Comparison of ENCODE assay signal across 8 cellular contexts in the genomic region with DNA sequence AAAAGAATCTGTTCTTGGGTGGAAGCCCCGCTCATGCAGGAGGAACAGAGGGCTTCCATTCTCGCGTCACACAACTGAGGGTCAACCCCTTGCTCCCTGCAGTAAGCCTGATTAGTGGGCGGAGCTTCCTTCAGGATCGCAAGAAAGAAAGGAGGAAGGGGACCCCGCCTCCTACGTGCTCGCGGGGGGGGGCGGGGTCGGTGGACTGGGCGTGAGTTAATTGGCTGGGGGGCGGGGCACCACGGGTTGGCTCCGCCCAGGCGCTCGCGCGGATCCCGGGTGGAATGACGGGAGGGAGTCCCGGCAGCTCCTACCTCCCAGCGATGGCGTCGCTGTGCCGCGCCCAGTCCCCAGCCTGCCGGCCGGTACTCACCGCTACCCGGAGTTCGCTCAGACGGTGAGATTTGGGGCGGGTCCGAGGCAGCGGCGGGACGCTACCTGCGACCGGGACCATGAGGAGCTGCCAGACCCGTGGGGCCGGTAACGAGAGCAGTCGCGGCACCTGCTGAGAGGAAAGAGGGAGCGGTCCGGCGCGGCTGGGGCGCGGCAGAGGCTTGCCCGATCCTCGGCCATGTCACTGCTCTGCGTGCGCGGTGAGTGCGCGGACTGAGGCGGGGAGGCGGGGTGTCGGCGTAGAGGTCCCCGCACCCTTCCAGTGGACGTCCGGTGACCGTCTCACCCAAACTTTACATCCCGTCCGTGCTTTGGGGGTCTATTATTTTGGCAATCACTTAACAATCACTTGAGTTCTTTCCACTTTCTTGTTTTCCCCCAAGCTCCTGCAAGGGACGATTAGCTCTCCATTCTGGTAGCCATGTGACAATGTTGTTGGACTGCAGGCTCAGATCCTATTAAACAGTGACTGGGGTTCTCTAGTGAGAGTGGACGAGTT. TPM values are rescaled to one million over a fixed set of nuclear protein-coding genes. Genes with fewer than 3 reads are reported as not detected.
A peak's percentile ranks its signal among the peaks of the same experiment; 100 is the strongest.
DNase-seq lines count a peak whose midpoint lies in the region; ATAC-seq and TF ChIP-seq lines count a peak whose summit lies in the region.

TSS of gene UNC13B (plus strand) at position 297 of the 892 bp plus-strand sequence. CDS start at position 572, 275 bp downstream.

- DNase-seq in Calu3, result peak; percentile 95
- DNase-seq in MG63, result peak; percentile 82
- peak; percentile 93 for DNase-seq in SK-MEL-5 (ENCODE audit: low read depth, low spot score)
- DNase-seq in germinal center (ENCODE audit: low spot score), result peak; percentile 92
- peak; percentile 97 for DNase-seq in neuronal stem cell (ENCODE audit: low spot score)
- DNase-seq in stromal cell of bone marrow (ENCODE audit: low read depth), result peak; percentile 90

- peak within 1 kb of the TSS; percentile 14 for H2BK12ac ChIP-seq in neuronal stem cell (ENCODE audit: low read length)

- no peak within 1 kb of the TSS for H4K8ac ChIP-seq in neuronal stem cell (ENCODE audit: low read depth, low read length)

- in situ Hi-C loops in SK-MEL-5 (cut with HindIII; ENCODE audit: low pct_unique_long_range_greater_than_20kb, low sequenced_read_pairs), result no loop called here

- H3K4me2 ChIP-seq in neuronal stem cell (ENCODE audit: insufficient read depth, low read length, poor library complexity, severe bottlenecking), result peak within 1 kb of the TSS; percentile 78

- WGBS in neuronal stem cell (ENCODE audit: extremely low coverage in 2 of 2, insufficient read length in 2 of 2, insufficient replicate concordance in 1 of 2), 2 donors, result no CpG with 5 or more reads among the region's 70 CpGs

- H2BK15ac ChIP-seq in neuronal stem cell (ENCODE audit: low read length), result no peak within 1 kb of the TSS

- peak within 1 kb of the TSS; percentile 98 for H3K18ac ChIP-seq in neuronal stem cell (ENCODE audit: low read length)

- ATAC-seq in GM21786 (IDR thresholded peaks at IDR 0.05; ENCODE audit: unreplicated experiment), result peak; percentile 73

- H3K14ac ChIP-seq in neuronal stem cell (ENCODE audit: low read length), result peak within 1 kb of the TSS; percentile 41

- no TSS peak for BruUV-seq in Calu3 (replicated peaks; lab: Mats Ljungman, UMichigan)

- peaks cover 11% of the 10 kb centered on the region for H3K4me1 Mint-ChIP-seq in Calu3 (ENCODE audit: low read depth, unreplicated experiment)
- H3K4me1 Mint-ChIP-seq in activated naive CD4-positive, alpha-beta T cell treated with anti-CD3 and anti-CD28 coated beads, Interleukin-2, amount 50 U/mL, for 24 hours, result peaks cover 34% of the 10 kb centered on the region

- CTCF ChIA-PET in Calu3 (lab: Charles Lee), result interaction anchor here (0.7 to 1.3 kb wide), 7 partner anchors 45 to 900 kb away, joined by 3 to 7 read pairs (median 3); partner anchors contain the start of genes ATOSB and FANCG

- H3K4me3 Mint-ChIP-seq in Calu3 (ENCODE audit: low read depth, unreplicated experiment), result peak within 1 kb of the TSS; percentile 95
- H3K4me3 Mint-ChIP-seq in activated naive CD4-positive, alpha-beta T cell treated with anti-CD3 and anti-CD28 coated beads, Interleukin-2, amount 50 U/mL, for 24 hours, result peak within 1 kb of the TSS; percentile 93

- H2AFZ ChIP-seq in neuronal stem cell (ENCODE audit: low read length), result peak within 1 kb of the TSS; percentile 98

- peak within 1 kb of the TSS; percentile 74 for H3K27ac ChIP-seq in neuronal stem cell (replicated peaks; ENCODE audit: low read length)

- H3K9me3 Mint-ChIP-seq in Calu3 (ENCODE audit: low read depth, unreplicated experiment), result no peaks in the 10 kb centered on the region
- no peaks in the 10 kb centered on the region for H3K9me3 Mint-ChIP-seq in activated naive CD4-positive, alpha-beta T cell treated with anti-CD3 and anti-CD28 coated beads, Interleukin-2, amount 50 U/mL, for 24 hours

- H3K4me1 ChIP-seq in neuronal stem cell (ENCODE audit: control insufficient read depth in 2 of 2, insufficient read depth in 1 of 2, low read depth in 1 of 2, low read length in 2 of 2), result peaks cover 2 to 7% of the 10 kb centered on the region in 2 donors

- H3K4ac ChIP-seq in neuronal stem cell (ENCODE audit: low read length), result no peak within 1 kb of the TSS

- peak within 1 kb of the TSS; percentile 97 for H3K23ac ChIP-seq in neuronal stem cell (ENCODE audit: low read depth, low read length, poor library complexity)

- H3K9ac ChIP-seq in neuronal stem cell (ENCODE audit: low read depth, low read length, poor library complexity), result peak within 1 kb of the TSS; percentile 89

- no peaks in the 10 kb centered on the region for H3K9me3 ChIP-seq in MG63
- H3K9me3 ChIP-seq in neuronal stem cell (replicated peaks in 1 of 2; ENCODE audit: control insufficient read depth in 2 of 2, insufficient read depth in 1 of 2, low read depth in 1 of 2, low read length in 2 of 2), result no peaks in the 10 kb centered on the region

- H3K36me3 ChIP-seq in MG63 (no peaks in the 10 kb centered on the region), neuronal stem cell (replicated peaks in 1 of 2; ENCODE audit: control insufficient read depth in 2 of 2, insufficient read depth in 2 of 2, low read length in 2 of 2) (no peaks in the 10 kb centered on the region)

- intact Hi-C loops in Calu3 (cut with micrococcal nuclease; ENCODE audit: unreplicated experiment), result loop anchor here (5.0 kb wide), 1 partner anchor 95 kb away; no protein-coding TSS in a partner anchor

- H3K79me1 ChIP-seq in neuronal stem cell (ENCODE audit: low read depth, low read length), result no peaks in the 10 kb centered on the region

- H3K27me3 Mint-ChIP-seq in Calu3 (ENCODE audit: unreplicated experiment), result no peaks in the 10 kb centered on the region
- no peaks in the 10 kb centered on the region for H3K27me3 Mint-ChIP-seq in activated naive CD4-positive, alpha-beta T cell treated with anti-CD3 and anti-CD28 coated beads, Interleukin-2, amount 50 U/mL, for 24 hours

- no peak within 1 kb of the TSS for H2AK5ac ChIP-seq in neuronal stem cell (ENCODE audit: low read depth, low read length)

- H4K91ac ChIP-seq in neuronal stem cell (ENCODE audit: low read depth, low read length, poor library complexity), result no peak within 1 kb of the TSS

- H3K27me3 ChIP-seq in MG63, result no peaks in the 10 kb centered on the region
- H3K27me3 ChIP-seq in neuronal stem cell (ENCODE audit: control insufficient read depth in 3 of 3, insufficient read depth in 3 of 3, low read depth in 1 of 3, low read length in 3 of 3), result no peaks in the 10 kb centered on the region

- no peak within 1 kb of the TSS for H2BK120ac ChIP-seq in neuronal stem cell (ENCODE audit: low read depth, low read length)

- peak within 1 kb of the TSS; percentile 66 for H3K4me3 ChIP-seq in MG63
- peak within 1 kb of the TSS; percentile 76 to 94 for H3K4me3 ChIP-seq in neuronal stem cell (ENCODE audit: low read length in 2 of 2)

- peak within 1 kb of the TSS; percentile 92 for H3K27ac Mint-ChIP-seq in Calu3 (ENCODE audit: unreplicated experiment)
- no peak within 1 kb of the TSS for H3K27ac Mint-ChIP-seq in activated naive CD4-positive, alpha-beta T cell treated with anti-CD3 and anti-CD28 coated beads, Interleukin-2, amount 50 U/mL, for 24 hours

- H2BK5ac ChIP-seq in neuronal stem cell (ENCODE audit: low read length), result peak within 1 kb of the TSS; percentile 91

- no peak for TF ChIP-seq CTCF in Calu3 (IDR thresholded peaks at IDR 0.05; ENCODE audit: unreplicated experiment)

- peaks cover 17% of the 10 kb centered on the region for H3K36me3 Mint-ChIP-seq in Calu3 (ENCODE audit: insufficient read depth, unreplicated experiment)
- no peaks in the 10 kb centered on the region for H3K36me3 Mint-ChIP-seq in activated naive CD4-positive, alpha-beta T cell treated with anti-CD3 and anti-CD28 coated beads, Interleukin-2, amount 50 U/mL, for 24 hours

RNA-seq across cellular contexts. Expression of gene UNC13B, which starts in this region (rescaled TPM):
- total RNA-seq in Calu3 (2022), result 20.4 and 24.4 TPM in 2 replicates
- total RNA-seq in MG63 (2014; rRNA removed; shearing (Covaris generic); ENCODE audit: low replicate concordance), result 1.2 and 2.4 TPM in 2 replicates
- 9.6 and 10.6 TPM in 2 replicates for total RNA-seq in SK-MEL-5 (2014; rRNA removed; shearing (Covaris generic))
- polyA plus RNA-seq in SK-MEL-5 (2015; cell fraction: cytosol; rRNA removed), result 9.1 and 11.2 TPM in 2 replicates
- 12.8 and 16.8 TPM in 2 replicates for polyA plus RNA-seq in SK-MEL-5 (2015; cell fraction: nucleus; rRNA removed)
- 26.4 TPM for polyA plus RNA-seq in neuronal stem cell (2013, experiment 1 of 2)
- polyA plus RNA-seq in neuronal stem cell (2013, experiment 2 of 2), result 26.0 TPM

Comparison
In these comparisons a context has a peak if more than half of its experiments do, and no peak if none do; other contexts are left out.
1. Peak in every context shown above with its lines: DNase-seq, ATAC-seq, H3K4me3 ChIP-seq and H3K27ac ChIP-seq.